ENCODE assay signal across 8 cellular contexts in the genomic region with DNA sequence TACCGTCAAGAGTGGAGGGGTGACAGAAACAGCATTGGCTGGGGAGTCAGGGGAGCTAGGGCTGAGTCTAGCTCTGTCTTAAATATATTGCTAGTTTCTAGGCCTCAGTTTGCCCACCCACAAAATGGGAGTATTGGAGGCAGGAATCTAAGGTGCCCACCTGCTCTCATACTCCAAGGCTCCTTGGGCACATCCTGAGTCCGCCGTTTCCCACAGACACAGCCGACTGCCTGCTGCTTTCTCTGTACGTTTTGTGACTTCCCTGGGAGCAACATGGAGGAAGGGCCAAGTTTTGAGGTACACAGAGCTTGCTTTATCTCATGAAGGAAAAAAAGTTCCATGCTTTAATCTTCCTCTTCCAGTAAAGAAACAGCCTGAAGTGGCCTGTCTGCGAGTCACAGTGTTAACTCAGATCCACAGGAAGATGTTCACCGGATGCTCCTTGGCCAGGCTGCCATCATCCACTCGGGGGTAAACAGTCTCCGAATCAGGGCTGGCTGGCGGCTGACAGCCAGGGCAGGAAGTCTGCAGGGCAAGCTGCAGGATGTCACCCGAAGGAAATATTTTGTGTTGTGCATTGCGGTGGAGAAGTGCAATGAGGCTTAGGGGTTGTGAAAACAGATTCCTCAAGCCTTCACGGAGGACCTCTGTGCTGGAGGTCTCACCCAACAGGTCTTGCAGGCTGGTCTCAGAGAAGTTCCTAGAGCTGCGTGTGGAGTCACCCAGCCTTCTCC. TPM values are rescaled to one million over a fixed set of nuclear protein-coding genes. Genes with fewer than 3 reads are reported as not detected.
DNase-seq lines count a peak whose midpoint lies in the region; ATAC-seq and TF ChIP-seq lines count a peak whose summit lies in the region.

No MANE protein-coding gene starts in this region.

- no peak for TF ChIP-seq POLR2A in gastroesophageal sphincter (IDR thresholded peaks at IDR 0.05)

- no peaks in the 10 kb centered on the region for H3K36me3 ChIP-seq in gastroesophageal sphincter

- no peak overlapping the region for H3K4me3 Mint-ChIP-seq in stimulated activated memory B cell treated with anti-CD40 and anti-IgM and Interleukin-4, amounts not matched to agents 10 μg/mL and 1 μg/mL and 100 μg/mL, for 72 hours

- H3K36me3 Mint-ChIP-seq in stimulated activated memory B cell treated with anti-CD40 and anti-IgM and Interleukin-4, amounts not matched to agents 10 μg/mL and 1 μg/mL and 100 μg/mL, for 72 hours = no peaks in the 10 kb centered on the region

- peaks cover 61% of the 10 kb centered on the region for H3K27me3 ChIP-seq in gastroesophageal sphincter

- no peak overlapping the region for H3K4me3 ChIP-seq in gastroesophageal sphincter

- H3K9me3 ChIP-seq in gastroesophageal sphincter = no peaks in the 10 kb centered on the region

- no peak for TF ChIP-seq CTCF in gastroesophageal sphincter (IDR thresholded peaks at IDR 0.05)

- DNase-seq in M059J (ENCODE audit: low read depth) (peak; percentile 32), activated T-cell treated with anti-CD3 and anti-CD28 coated beads for 24 hours (ENCODE audit: low read depth) (peak; percentile 40), caudate nucleus (lab: John Stamatoyannopoulos, UW) (no peak), inferior parietal cortex (ENCODE audit: extremely low spot score) (no peak), DMS 273 (lab: John Stamatoyannopoulos, UW; ENCODE audit: unreplicated experiment) (no peak)

- H3K27me3 Mint-ChIP-seq in stimulated activated memory B cell treated with anti-CD40 and anti-IgM and Interleukin-4, amounts not matched to agents 10 μg/mL and 1 μg/mL and 100 μg/mL, for 72 hours = peaks cover 31% of the 10 kb centered on the region

- WGBS in gastroesophageal sphincter (ENCODE audit: low coverage in 1 of 2), 2 donors = 26% methylated on average over 8 of the region's 14 CpGs; no CpG with 5 or more reads in 1 of the 2 donors

- H3K4me1 ChIP-seq in gastroesophageal sphincter = peaks cover 0 to 29% (median 16%) of the 10 kb centered on the region in 3 donors

- no peak for TF ChIP-seq EP300 in gastroesophageal sphincter (IDR thresholded peaks at IDR 0.05)

- peaks cover 36% of the 10 kb centered on the region for H3K4me1 Mint-ChIP-seq in stimulated activated memory B cell treated with anti-CD40 and anti-IgM and Interleukin-4, amounts not matched to agents 10 μg/mL and 1 μg/mL and 100 μg/mL, for 72 hours

- peak; percentile 23 for ATAC-seq in gastroesophageal sphincter
- ATAC-seq in stimulated activated memory B cell treated with anti-CD40 and anti-IgM and Interleukin-4, amounts not matched to agents 10 μg/mL and 1 μg/mL and 100 μg/mL, for 72 hours = no peak
- no peak for ATAC-seq in HG03135 (IDR thresholded peaks at IDR 0.05; ENCODE audit: unreplicated experiment)

- peak overlapping the region; percentile 3 for H3K27ac Mint-ChIP-seq in stimulated activated memory B cell treated with anti-CD40 and anti-IgM and Interleukin-4, amounts not matched to agents 10 μg/mL and 1 μg/mL and 100 μg/mL, for 72 hours

- H3K27ac ChIP-seq in gastroesophageal sphincter (no peak overlapping the region), caudate nucleus (ENCODE audit: low read depth, low read length) (no peak overlapping the region)

- H3K9me3 Mint-ChIP-seq in stimulated activated memory B cell treated with anti-CD40 and anti-IgM and Interleukin-4, amounts not matched to agents 10 μg/mL and 1 μg/mL and 100 μg/mL, for 72 hours = no peaks in the 10 kb centered on the region

RNA-seq across cellular contexts. Expression of a gene that starts 11.1 kb away (rescaled TPM):
- total RNA-seq in M059J (2014; rRNA removed; shearing (Covaris generic)) = 12.2 and 22.8 TPM in 2 replicates
- total RNA-seq in gastroesophageal sphincter = 10 to 100 TPM; 44.6 to 55.9 (median 45.6) TPM

RNA-seq across cellular contexts. Expression of a gene that starts 13.3 kb away (rescaled TPM):
- total RNA-seq in M059J (2014; rRNA removed; shearing (Covaris generic)) = 6.8 and 7.3 TPM in 2 replicates
- total RNA-seq in gastroesophageal sphincter = 10 to 100 TPM; 16.2 to 22.2 (median 17.8) TPM

Comparison
In these comparisons a context has a peak if more than half of its experiments do, and no peak if none do; other contexts are left out.
1. DNase-seq: peak in M059J (single experiment) and activated T-cell treated with anti-CD3 and anti-CD28 coated beads for 24 hours (single experiment); none in caudate nucleus (0 of 61), inferior parietal cortex (single experiment) and DMS 273 (single experiment).